ENCODE assay signal across 21 cellular contexts in the genomic region with DNA sequence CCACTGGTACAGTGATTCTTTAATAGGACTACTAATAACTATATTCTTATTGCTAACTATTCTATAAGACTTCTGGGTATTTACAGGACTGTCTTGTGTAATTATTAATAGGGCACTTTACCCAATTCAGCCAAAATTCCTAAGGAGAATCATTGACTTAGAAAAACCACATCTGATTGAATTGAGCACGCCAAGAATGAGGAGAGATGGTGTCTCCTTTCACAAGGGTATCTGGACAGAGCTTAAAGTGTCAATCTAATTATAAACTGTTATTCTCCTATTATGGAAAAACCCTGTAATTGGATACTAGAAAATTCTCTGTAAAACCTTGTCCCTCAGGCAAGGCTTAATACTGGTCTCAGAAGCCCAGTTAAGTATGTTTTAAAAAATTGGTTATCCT.
"Had no signal": no experiment of that assay in that cellular context is flagged by ENCODE, and none has a peak within 500 bp of the region (broad histone marks: within the 10 kb centered on the region; RNA-seq: fewer than 3 reads in every experiment).

No MANE protein-coding gene starts in this region.

- H3K27ac Mint-ChIP-seq: activated CD4-positive, alpha-beta memory T cell treated with anti-CD3 and anti-CD28 coated beads, Interleukin-2, amount 10 ng/mL, durations not matched to agents 7 days and 5 days; activated naive CD4-positive, alpha-beta T cell treated with anti-CD3 and anti-CD28 coated beads, Interleukin-2, amount 50 U/mL, for 24 hours; naive thymus-derived CD8-positive, alpha-beta T cell; stimulated activated naive B cell treated with anti-CD40 and anti-IgM and Interleukin-4, amounts not matched to agents 10 μg/mL and 1 μg/mL and 100 μg/mL, for 72 hours; T-helper 17 cell; WTC11 had no signal

- H3K9me3 Mint-ChIP-seq: activated CD4-positive, alpha-beta memory T cell treated with anti-CD3 and anti-CD28 coated beads, Interleukin-2, amount 10 ng/mL, durations not matched to agents 7 days and 5 days; WTC11 had no signal

- DNase-seq: activated CD4-positive, alpha-beta memory T cell treated with anti-CD3 and anti-CD28 coated beads, Interleukin-2, amount 10 ng/mL, durations not matched to agents 7 days and 5 days; activated CD4-positive, alpha-beta T cell treated with anti-CD3 and anti-CD28 coated beads for 4 hours; activated effector memory CD4-positive, alpha-beta T cell treated with anti-CD3 and anti-CD28 coated beads, Interleukin-2, amount 50 U/mL, for 16 hours; activated T-cell treated with anti-CD3 and anti-CD28 coated beads, Interleukin-2, amount 50 U/mL, for 4 hours; adrenal gland; body of pancreas; caudate nucleus; colonic mucosa; mucosa of descending colon; naive thymus-derived CD8-positive, alpha-beta T cell; posterior cingulate gyrus; stimulated activated CD4-positive, alpha-beta T cell treated with anti-CD3 and anti-CD28 coated beads, Interleukin-15, amount 100 ng/mL, for 24 hours; stimulated activated CD4-positive, alpha-beta T cell treated with anti-CD3 and anti-CD28 coated beads, Interleukin-4, amount 100 ng/mL, for 1 hour; stimulated activated naive B cell treated with anti-CD40 and anti-IgM and Interleukin-4, amounts not matched to agents 10 μg/mL and 1 μg/mL and 100 μg/mL, for 72 hours; T-helper 17 cell; thyroid gland had no signal

- H3K27me3 Mint-ChIP-seq: activated CD4-positive, alpha-beta memory T cell treated with anti-CD3 and anti-CD28 coated beads, Interleukin-2, amount 10 ng/mL, durations not matched to agents 7 days and 5 days; activated naive CD4-positive, alpha-beta T cell treated with anti-CD3 and anti-CD28 coated beads, Interleukin-2, amount 50 U/mL, for 24 hours; stimulated activated naive B cell treated with anti-CD40 and anti-IgM and Interleukin-4, amounts not matched to agents 10 μg/mL and 1 μg/mL and 100 μg/mL, for 72 hours; T-helper 17 cell had no signal

- H3K4me3 ChIP-seq: adrenal gland, body of pancreas, colonic mucosa, esophagus muscularis mucosa, mucosa of descending colon, right atrium auricular region, skin epidermis, thyroid gland had no signal

- H3K4me3 Mint-ChIP-seq: activated CD4-positive, alpha-beta memory T cell treated with anti-CD3 and anti-CD28 coated beads, Interleukin-2, amount 10 ng/mL, durations not matched to agents 7 days and 5 days; activated naive CD4-positive, alpha-beta T cell treated with anti-CD3 and anti-CD28 coated beads, Interleukin-2, amount 50 U/mL, for 24 hours; activated T-cell treated with anti-CD3 and anti-CD28 coated beads, Interleukin-2, amount 50 U/mL, for 4 hours; naive thymus-derived CD8-positive, alpha-beta T cell; stimulated activated naive B cell treated with anti-CD40 and anti-IgM and Interleukin-4, amounts not matched to agents 10 μg/mL and 1 μg/mL and 100 μg/mL, for 72 hours; T-helper 17 cell; WTC11 had no signal

- H3K36me3 Mint-ChIP-seq: activated naive CD4-positive, alpha-beta T cell treated with anti-CD3 and anti-CD28 coated beads, Interleukin-2, amount 50 U/mL, for 24 hours; naive thymus-derived CD8-positive, alpha-beta T cell; stimulated activated naive B cell treated with anti-CD40 and anti-IgM and Interleukin-4, amounts not matched to agents 10 μg/mL and 1 μg/mL and 100 μg/mL, for 72 hours; WTC11 had no signal

- H3K4me1 Mint-ChIP-seq: activated CD4-positive, alpha-beta memory T cell treated with anti-CD3 and anti-CD28 coated beads, Interleukin-2, amount 10 ng/mL, durations not matched to agents 7 days and 5 days; activated naive CD4-positive, alpha-beta T cell treated with anti-CD3 and anti-CD28 coated beads, Interleukin-2, amount 50 U/mL, for 24 hours; naive thymus-derived CD8-positive, alpha-beta T cell; stimulated activated naive B cell treated with anti-CD40 and anti-IgM and Interleukin-4, amounts not matched to agents 10 μg/mL and 1 μg/mL and 100 μg/mL, for 72 hours; T-helper 17 cell had no signal
